1 cellular context compared by ENCODE assay signal in genomic region chr17:82458130-82458884, GRCh38.
TF ChIP-seq lines count a peak whose summit lies in the region.

TSS of gene NARF (plus strand) at chr17:82458741. CDS start at chr17:82458804, 63 bp downstream.

TF ChIP-seq in HepG2, 621 proteins besides CTCF, POLR2A, EP300 and RAD21 (continued from another document and continues in another):
- peak; percentile 63; the same call in 1 of the 2 replicates for TF ChIP-seq PRDM15 (CRISPR knock-in tag; IDR thresholded peaks at IDR 0.05)
- no peak; the same call in 1 of the 2 replicates for TF ChIP-seq KDM4B (CRISPR knock-in tag; IDR thresholded peaks at IDR 0.05)
- TF ChIP-seq ZNF232 (CRISPR knock-in tag; IDR thresholded peaks at IDR 0.05; ENCODE audit: borderline replicate concordance), result peak; percentile 84; the same call in 1 of the 2 replicates
- peak; percentile 59; the same call in 1 of the 2 replicates for TF ChIP-seq TBX3 (IDR thresholded peaks at IDR 0.05; ENCODE audit: borderline replicate concordance)
- peak; percentile 44; the same call in 1 of the 2 replicates for TF ChIP-seq TOPORS (CRISPR knock-in tag; IDR thresholded peaks at IDR 0.05)
- TF ChIP-seq HDAC2 (CRISPR knock-in tag; IDR thresholded peaks at IDR 0.05), result peak; percentile 8; the same call in 1 of the 2 replicates
- TF ChIP-seq KDM1A (CRISPR knock-in tag; IDR thresholded peaks at IDR 0.05), result no peak
- peak; percentile 97 for TF ChIP-seq ZNF670 (CRISPR knock-in tag; IDR thresholded peaks at IDR 0.05; ENCODE audit: borderline replicate concordance)
- TF ChIP-seq, protein P1, sequence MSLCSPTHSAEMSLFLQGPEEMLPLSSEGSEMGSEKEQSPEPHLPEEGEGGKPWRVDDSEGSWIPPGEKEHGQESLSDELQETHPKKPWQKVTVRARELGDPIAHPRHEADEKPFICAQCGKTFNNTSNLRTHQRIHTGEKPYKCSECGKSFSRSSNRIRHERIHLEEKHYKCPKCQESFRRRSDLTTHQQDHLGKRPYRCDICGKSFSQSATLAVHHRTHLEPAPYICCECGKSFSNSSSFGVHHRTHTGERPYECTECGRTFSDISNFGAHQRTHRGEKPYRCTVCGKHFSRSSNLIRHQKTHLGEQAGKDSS (CRISPR knock-in tag; IDR thresholded peaks at IDR 0.05; ENCODE audit: borderline replicate concordance, low read depth), result peak; percentile 98
- peak; percentile 95 for TF ChIP-seq ARID4A (CRISPR knock-in tag; IDR thresholded peaks at IDR 0.05; ENCODE audit: borderline replicate concordance)
- TF ChIP-seq MATR3 (CRISPR knock-in tag; IDR thresholded peaks at IDR 0.05), result no peak
- TF ChIP-seq, protein P2, sequence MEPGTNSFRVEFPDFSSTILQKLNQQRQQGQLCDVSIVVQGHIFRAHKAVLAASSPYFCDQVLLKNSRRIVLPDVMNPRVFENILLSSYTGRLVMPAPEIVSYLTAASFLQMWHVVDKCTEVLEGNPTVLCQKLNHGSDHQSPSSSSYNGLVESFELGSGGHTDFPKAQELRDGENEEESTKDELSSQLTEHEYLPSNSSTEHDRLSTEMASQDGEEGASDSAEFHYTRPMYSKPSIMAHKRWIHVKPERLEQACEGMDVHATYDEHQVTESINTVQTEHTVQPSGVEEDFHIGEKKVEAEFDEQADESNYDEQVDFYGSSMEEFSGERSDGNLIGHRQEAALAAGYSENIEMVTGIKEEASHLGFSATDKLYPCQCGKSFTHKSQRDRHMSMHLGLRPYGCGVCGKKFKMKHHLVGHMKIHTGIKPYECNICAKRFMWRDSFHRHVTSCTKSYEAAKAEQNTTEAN (CRISPR knock-in tag; conservative IDR thresholded peaks at IDR 0.05), result peak; percentile 74; the same call in 1 of the 2 replicates
- TF ChIP-seq, protein P3, sequence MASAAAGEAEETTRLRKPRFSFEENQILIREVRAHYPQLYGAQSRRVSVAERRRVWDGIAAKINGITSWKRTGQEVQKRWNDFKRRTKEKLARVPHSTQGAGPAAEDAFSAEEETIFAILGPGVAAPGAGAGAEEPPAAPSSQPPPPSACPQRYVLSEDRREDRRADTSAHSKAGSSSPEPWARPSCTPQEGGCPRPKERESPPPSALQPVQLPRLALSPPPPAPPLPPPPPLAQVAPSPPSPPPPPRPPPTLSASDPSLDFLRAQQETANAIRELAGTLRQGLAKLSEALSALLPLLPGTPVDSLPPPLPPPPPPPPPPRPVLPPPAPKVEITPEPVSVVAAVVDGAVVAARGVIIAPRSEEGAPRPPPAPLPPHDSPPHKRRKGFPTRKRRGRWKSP (CRISPR knock-in tag; IDR thresholded peaks at IDR 0.05), result peak; percentile 94
- peak; percentile 82 for TF ChIP-seq TARDBP (CRISPR knock-in tag; IDR thresholded peaks at IDR 0.05)
- no peak for TF ChIP-seq TEAD2 (CRISPR knock-in tag; IDR thresholded peaks at IDR 0.05)
- TF ChIP-seq U2AF1 (optimal IDR thresholded peaks at IDR 0.05; ENCODE audit: low read depth, low read length), result peak; percentile 87
- 0 out of 2 replicates have a peak, but pooled peaks have one; percentile 5 for TF ChIP-seq ZNF777 (CRISPR knock-in tag; IDR thresholded peaks at IDR 0.05)
- TF ChIP-seq STAT6 (CRISPR knock-in tag; IDR thresholded peaks at IDR 0.05; ENCODE audit: borderline replicate concordance), result peak; percentile 99; the same call in 1 of the 2 replicates
- no peak for TF ChIP-seq AHDC1 (CRISPR knock-in tag; IDR thresholded peaks at IDR 0.05; ENCODE audit: borderline replicate concordance)
- no peak for TF ChIP-seq HMG20A (CRISPR knock-in tag; IDR thresholded peaks at IDR 0.05; ENCODE audit: borderline replicate concordance)
- no peak; the same call in none of the 2 replicates for TF ChIP-seq GTF2F1 (IDR thresholded peaks at IDR 0.05; ENCODE audit: low read length)
- TF ChIP-seq IRF2 (CRISPR knock-in tag; IDR thresholded peaks at IDR 0.05), result peak; percentile 73
- TF ChIP-seq ZBTB1 (CRISPR knock-in tag; IDR thresholded peaks at IDR 0.05; ENCODE audit: borderline replicate concordance), result no peak; the same call in 1 of the 2 replicates
- peak; percentile 96 for TF ChIP-seq HOXA3 (CRISPR knock-in tag; IDR thresholded peaks at IDR 0.05)
- peak; percentile 82 for TF ChIP-seq KDM2A (CRISPR knock-in tag; IDR thresholded peaks at IDR 0.05; ENCODE audit: borderline replicate concordance, low read depth)
- no peak for TF ChIP-seq PRDM4 (CRISPR knock-in tag; IDR thresholded peaks at IDR 0.05; ENCODE audit: borderline replicate concordance)
- TF ChIP-seq MED8 (CRISPR knock-in tag; IDR thresholded peaks at IDR 0.05; ENCODE audit: insufficient replicate concordance), result peak; percentile 97
- no peak for TF ChIP-seq SMARCE1 (IDR thresholded peaks at IDR 0.05; ENCODE audit: borderline replicate concordance)
